In the genomic region with DNA sequence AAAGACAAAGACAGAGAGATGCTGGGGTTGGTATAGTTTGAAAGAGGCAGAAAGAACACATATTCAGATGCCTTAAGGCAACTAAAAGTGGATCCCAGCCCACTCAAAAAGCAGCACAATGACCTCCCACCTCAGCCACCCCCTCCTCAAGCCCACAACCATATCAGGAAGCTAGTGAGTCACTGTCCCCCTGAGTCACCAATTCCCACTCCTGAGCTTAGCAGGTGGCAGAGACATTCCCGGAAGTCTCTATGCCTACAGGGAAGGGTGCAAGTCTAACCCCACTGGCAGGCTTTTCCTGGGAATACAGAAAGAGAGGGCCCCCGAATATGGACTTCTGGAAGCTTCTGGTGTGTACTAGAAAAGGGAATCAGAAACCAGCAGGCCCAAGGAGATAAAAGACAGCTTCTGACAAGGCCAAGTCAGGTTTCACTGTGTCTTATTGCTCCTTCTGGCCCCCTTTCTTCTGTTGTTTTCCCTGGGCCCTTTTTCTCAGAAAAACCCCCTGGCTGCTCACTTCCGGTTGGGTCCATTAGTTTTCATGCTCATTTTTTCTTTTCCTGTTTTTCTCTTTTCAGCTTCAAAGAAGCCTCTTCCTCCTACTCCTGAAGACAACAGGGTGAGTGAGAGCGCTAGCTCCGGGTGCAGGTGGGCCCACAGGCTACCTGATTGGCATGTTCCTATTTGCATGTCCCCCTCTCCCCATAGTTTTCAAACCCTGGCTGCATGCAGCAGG, we compare ENCODE assay signal across 14 cellular contexts. TPM values are rescaled to one million over a fixed set of nuclear protein-coding genes. Genes with fewer than 3 reads are reported as not detected.
DNase-seq lines count a peak whose midpoint lies in the region; ATAC-seq, FAIRE-seq and TF ChIP-seq lines count a peak whose summit lies in the region.
"Had no signal": no experiment of that assay in that cellular context is flagged by ENCODE, and none has a peak within 500 bp of the region (broad histone marks: within the 10 kb centered on the region; RNA-seq: fewer than 3 reads in every experiment).

No MANE protein-coding gene starts in this region.

- H2AFZ ChIP-seq in GM23338 (peak overlapping the region; percentile 80), GM12878 (ENCODE audit: control insufficient read depth, low read depth, low read length) (peak overlapping the region; percentile 5; the same call in 1 of the 2 replicates)

- no peaks in the 10 kb centered on the region for H3F3A ChIP-seq in GM23338 (replicated peaks; ENCODE audit: low read depth)

- intact Hi-C loops in GM12878 (cut with micrococcal nuclease; ENCODE audit: unreplicated experiment): loop anchor here (2.0 kb wide), 1 partner anchor 69 kb away; no protein-coding TSS in a partner anchor

- H3K36me3 Mint-ChIP-seq in GM23338 (ENCODE audit: low read depth): no peaks in the 10 kb centered on the region
- H3K36me3 Mint-ChIP-seq in activated CD4-positive, alpha-beta T cell treated with anti-CD3 and anti-CD28 coated beads, Interleukin-2, amount 10 ng/mL, durations not matched to agents 7 days and 5 days (ENCODE audit: low read depth): peaks cover 96% of the 10 kb centered on the region

- H3K9me3 ChIP-seq in GM12878 (replicated peaks; ENCODE audit: control insufficient read depth, insufficient read depth, low read length): no peaks in the 10 kb centered on the region; the same call in 2 of the 3 replicates

- H3K4me3 ChIP-seq in GM23338 (no peak overlapping the region), GM12878 (no peak overlapping the region)
- H3K4me3 ChIP-seq: smooth muscle cell had no signal

- no peak overlapping the region for H3K27ac ChIP-seq in GM23338 (ENCODE audit: low read depth)
- no peak overlapping the region for H3K27ac ChIP-seq in GM12878 (ENCODE audit: control insufficient read depth, insufficient read depth)

- DNase-seq in GM23338 (ENCODE audit: low spot score): no peak
- DNase-seq in activated CD4-positive, alpha-beta T cell treated with anti-CD3 and anti-CD28 coated beads, Interleukin-2, amount 10 ng/mL, durations not matched to agents 7 days and 5 days: peak; percentile 62
- no peak for DNase-seq in GM12878 (ENCODE audit: low read depth, low spot score)
- peak in 2 of 3 experiments; percentile 40 to 44 for DNase-seq in stimulated activated CD4-positive, alpha-beta T cell treated with anti-CD3 and anti-CD28 coated beads, TNF-alpha, amount 100 ng/mL, for 24 hours (ENCODE audit: low read depth in 3 of 3)
- no peak for DNase-seq in NCI-H748 (lab: John Stamatoyannopoulos, UW; ENCODE audit: unreplicated experiment)
- no peak for DNase-seq in H54 (ENCODE audit: insufficient read length, low spot score)
- DNase-seq in GM19238 (ENCODE audit: insufficient read length, low spot score): no peak
- DNase-seq in germinal center (ENCODE audit: low spot score): no peak
- DNase-seq: endodermal cell, NCI-H446 treated with DMSO at 0.1 percent for 48 hours, trophoblast cell had no signal

- no peak for TF ChIP-seq RAD21 in GM12878 (IDR thresholded peaks at IDR 0.05; ENCODE audit: insufficient read depth, low read depth, low read length)

- H3K27me3 ChIP-seq in GM23338 (ENCODE audit: insufficient read depth): no peaks in the 10 kb centered on the region
- no peaks in the 10 kb centered on the region for H3K27me3 ChIP-seq in GM12878 (replicated peaks in 1 of 2; ENCODE audit: control insufficient read depth in 2 of 2, insufficient read depth in 2 of 2, low read length in 1 of 2)

- CTCF ChIA-PET in activated CD4-positive, alpha-beta T cell treated with anti-CD3 and anti-CD28 coated beads, Interleukin-2, amount 10 ng/mL, durations not matched to agents 7 days and 5 days (lab: Charles Lee): interaction anchor here (0.6 to 3.2 kb wide), 21 partner anchors 9 to 116 kb away, joined by 3 to 21 read pairs (median 5); no protein-coding TSS in a partner anchor
- CTCF ChIA-PET in GM12878 (lab: Yijun Ruan, JAX): interaction anchor here (0.7 to 6.3 kb wide), 18 partner anchors 8 to 286 kb away, joined by 3 to 53 read pairs (median 4); partner anchors contain the start of gene MED7

- no peaks in the 10 kb centered on the region for H3K79me2 ChIP-seq in GM23338 (replicated peaks; ENCODE audit: insufficient read depth)
- no peaks in the 10 kb centered on the region for H3K79me2 ChIP-seq in GM12878 (ENCODE audit: control insufficient read depth, insufficient read depth, low read length)

- BruUV-seq in GM12878 (replicated peaks; lab: Mats Ljungman, UMichigan): no TSS peak

- in situ Hi-C loops in GM12878 (cut with MboI): no loop called here

- SMC1A ChIA-PET in GM12878 (lab: Charles Lee; ENCODE audit: uncharacterized antibody, unreplicated experiment): interaction anchor here (0.9 to 5.0 kb wide), 24 partner anchors 8 to 296 kb away, joined by 3 to 45 read pairs (median 4); partner anchors contain the start of genes ITK and MED7

- 0 out of 2 replicates have a peak overlapping the region, but pooled peaks have one; percentile 6 for H3K27ac Mint-ChIP-seq in GM23338
- H3K27ac Mint-ChIP-seq in activated CD4-positive, alpha-beta T cell treated with anti-CD3 and anti-CD28 coated beads, Interleukin-2, amount 10 ng/mL, durations not matched to agents 7 days and 5 days: peak overlapping the region; percentile 83
- H3K27ac Mint-ChIP-seq: endodermal cell had no signal

- H3K36me3 ChIP-seq in GM23338 (ENCODE audit: insufficient read depth) (no peaks in the 10 kb centered on the region), GM12878 (ENCODE audit: control insufficient read depth in 2 of 2, insufficient read depth in 2 of 2, low read length in 1 of 2) (no peaks in the 10 kb centered on the region)

- RAD21 ChIA-PET in GM12878 (lab: Charles Lee; ENCODE audit: unreplicated experiment): interaction anchor here (0.8 to 4.9 kb wide), 12 partner anchors 8 to 74 kb away, joined by 3 to 52 read pairs (median 12); no protein-coding TSS in a partner anchor

- no peaks in the 10 kb centered on the region for H3K9me2 ChIP-seq in GM23338 (ENCODE audit: insufficient read depth)

- WGBS in GM12878 (ENCODE audit: insufficient coverage, insufficient replicate concordance, low lambda C conversion rate, missing lambda C conversion rate): 18% methylated on average over 5 of the region's 5 CpGs

- TF ChIP-seq POLR2A in GM12878 (IDR thresholded peaks at IDR 0.05; ENCODE audit: low read depth, low read length): no peak
- TF ChIP-seq POLR2A in H54 (IDR thresholded peaks at IDR 0.05; ENCODE audit: low read depth, low read length): no peak

- no peak; a peak in 1 of 4 replicates for TF ChIP-seq EP300 in GM12878 (IDR thresholded peaks at IDR 0.05; ENCODE audit: borderline replicate concordance in 1 of 2, control insufficient read depth in 1 of 2, low read depth in 2 of 2, low read length in 2 of 2)

- H3K9me3 Mint-ChIP-seq in GM23338: no peaks in the 10 kb centered on the region
- peaks cover 5% of the 10 kb centered on the region for H3K9me3 Mint-ChIP-seq in activated CD4-positive, alpha-beta T cell treated with anti-CD3 and anti-CD28 coated beads, Interleukin-2, amount 10 ng/mL, durations not matched to agents 7 days and 5 days
- H3K9me3 Mint-ChIP-seq: endodermal cell, IgD-negative memory B cell had no signal

- no peak for TF ChIP-seq CTCF in GM23338 (conservative IDR thresholded peaks at IDR 0.05; ENCODE audit: low read depth in 2 of 2)
- TF ChIP-seq CTCF in GM12878 (IDR thresholded peaks at IDR 0.05 in 2 of 3, conservative IDR thresholded peaks at IDR 0.05 in 1 of 3; ENCODE audit: control insufficient read depth in 2 of 3, extremely low read depth in 1 of 3, insufficient read depth in 1 of 3, low read depth in 3 of 3, low read length in 3 of 3): no peak

- peaks cover 5% of the 10 kb centered on the region; the same call in 2 of the 3 replicates for H3K4me1 Mint-ChIP-seq in GM23338
- H3K4me1 Mint-ChIP-seq in activated CD4-positive, alpha-beta T cell treated with anti-CD3 and anti-CD28 coated beads, Interleukin-2, amount 10 ng/mL, durations not matched to agents 7 days and 5 days: peaks cover 96% of the 10 kb centered on the region
- H3K4me1 Mint-ChIP-seq: endodermal cell had no signal

- ATAC-seq in GM23338: no peak
- no peak for ATAC-seq in GM12878

- no peak overlapping the region for H3K4me3 Mint-ChIP-seq in GM23338
- peak overlapping the region; percentile 44 for H3K4me3 Mint-ChIP-seq in activated CD4-positive, alpha-beta T cell treated with anti-CD3 and anti-CD28 coated beads, Interleukin-2, amount 10 ng/mL, durations not matched to agents 7 days and 5 days
- H3K4me3 Mint-ChIP-seq: endodermal cell had no signal

- FAIRE-seq in GM12878 (lab: Jason Lieb, UNC): no peak
- FAIRE-seq in H54 (lab: Jason Lieb, UNC): no peak
- FAIRE-seq: D721Med had no signal

- H3K4me1 ChIP-seq in GM23338 (ENCODE audit: insufficient read depth) (no peaks in the 10 kb centered on the region), GM12878 (ENCODE audit: control insufficient read depth, insufficient read depth, low read length) (peaks cover 62% of the 10 kb centered on the region)

- H3K9ac ChIP-seq in GM12878 (ENCODE audit: control insufficient read depth, insufficient read depth, low read length): no peak overlapping the region

- no peaks in the 10 kb centered on the region for H4K20me1 ChIP-seq in GM23338 (replicated peaks; ENCODE audit: insufficient read depth)
- H4K20me1 ChIP-seq in GM12878 (ENCODE audit: control insufficient read depth, insufficient read depth): no peaks in the 10 kb centered on the region

- H3K4me2 ChIP-seq in GM23338 (no peak overlapping the region), GM12878 (ENCODE audit: control insufficient read depth, insufficient read depth) (peak overlapping the region; percentile 0; the same call in 1 of the 2 replicates)
- H3K4me2 ChIP-seq: smooth muscle cell had no signal

- H3K27me3 Mint-ChIP-seq in GM23338 (ENCODE audit: insufficient read depth, low read depth, poor library complexity): no peaks in the 10 kb centered on the region
- H3K27me3 Mint-ChIP-seq in activated CD4-positive, alpha-beta T cell treated with anti-CD3 and anti-CD28 coated beads, Interleukin-2, amount 10 ng/mL, durations not matched to agents 7 days and 5 days: no peaks in the 10 kb centered on the region

- POLR2A ChIA-PET in activated CD4-positive, alpha-beta T cell treated with anti-CD3 and anti-CD28 coated beads, Interleukin-2, amount 10 ng/mL, durations not matched to agents 7 days and 5 days (lab: Charles Lee): interaction anchor here (0.8 to 1.1 kb wide), 2 partner anchors 38 to 68 kb away, joined by 3 to 5 read pairs; no protein-coding TSS in a partner anchor
- POLR2A ChIA-PET in GM12878 (lab: Charles Lee): interaction anchor here (0.6 to 4.7 kb wide), 12 partner anchors 9 to 352 kb away, joined by 3 to 20 read pairs (median 4); partner anchors contain the start of genes CYFIP2 and MED7

RNA-seq across cellular contexts. Expression of gene ITK, which starts 36.8 kb away (rescaled TPM):
- total RNA-seq in GM23338 (2014; rRNA removed; shearing (Covaris generic)): not detected in 2 replicates
- polyA plus RNA-seq in GM23338 (2016; fragmentation: Nextera tagmentation; extraction: Ambion mirVana) (0.08 TPM in 1 of 2 replicates, not detected in the other), GM12878 (2011; rRNA removed) (0.05 and 0.17 TPM in 2 replicates), GM12878 (2014; fragmentation: Illumina TruSeq; extraction: Trizol) (1.4 and 1.5 TPM in 2 replicates), GM12878 (2014; fragmentation: Nextera tagmentation; extraction: Ambion mirVana) (under 1 TPM; 0.60 to 0.66 TPM), GM12878 (2014; rRNA removed) (0.57 and 0.91 TPM in 2 replicates), GM12878 (2016; fragmentation: Nextera tagmentation; extraction: Ambion mirVana) (under 1 TPM; 0.17 to 0.73 TPM)
- 100 to 1,000 TPM; 258 to 306 TPM for total RNA-seq in activated CD4-positive, alpha-beta T cell treated with anti-CD3 and anti-CD28 coated beads, Interleukin-2, amount 10 ng/mL, durations not matched to agents 7 days and 5 days
- 0.73 and 0.78 TPM in 2 replicates for total RNA-seq in GM12878 (2013; cell fraction: nucleolus; rRNA removed)
- total RNA-seq in GM12878 (2014; rRNA removed) (1.1 and 2.4 TPM in 2 replicates), GM12878 (2014; rRNA removed; fragmentation: Illumina TruSeq; extraction: Trizol) (1.7 and 2.3 TPM in 2 replicates), GM12878 (2021) (0.80 and 1.4 TPM in 2 replicates)
- 0.08 TPM for polyA plus RNA-seq in GM12878 (2011; ENCODE audit: low read depth)
- polyA plus RNA-seq in GM12878 (2011; cell fraction: cytosol; rRNA removed): 0.07 TPM in 2 replicates
- polyA plus RNA-seq in GM12878 (2011; cell fraction: nucleus; rRNA removed): 0.12 and 0.13 TPM in 2 replicates
- polyA plus RNA-seq in GM12878 (2012): 0.19 and 0.52 TPM in 2 replicates
- 0.22 and 0.31 TPM in 2 replicates for polyA minus RNA-seq in GM12878 (2011; rRNA and poly(A)+ RNA removed)
- polyA minus RNA-seq in GM12878 (2011; cell fraction: cytosol; rRNA and poly(A)+ RNA removed): not detected in 2 replicates
- polyA minus RNA-seq in GM12878 (2011; cell fraction: nucleus; rRNA and poly(A)+ RNA removed): 0.12 and 0.48 TPM in 2 replicates

RNA-seq across cellular contexts. Expression of gene CYFIP2, which starts 48.5 kb away (rescaled TPM):
- 78.4 and 98.4 TPM in 2 replicates for total RNA-seq in GM23338 (2014; rRNA removed; shearing (Covaris generic))
- polyA plus RNA-seq in GM23338 (2016; fragmentation: Nextera tagmentation; extraction: Ambion mirVana) (54.1 and 58.9 TPM in 2 replicates), GM12878 (2011; rRNA removed) (34.7 and 54.2 TPM in 2 replicates), GM12878 (2014; fragmentation: Illumina TruSeq; extraction: Trizol) (71.6 and 87.8 TPM in 2 replicates), GM12878 (2014; fragmentation: Nextera tagmentation; extraction: Ambion mirVana) (10 to 100 TPM; 43.4 to 68.6 TPM), GM12878 (2014; rRNA removed) (104 and 111 TPM in 2 replicates), GM12878 (2016; fragmentation: Nextera tagmentation; extraction: Ambion mirVana) (100 to 1,000 TPM; 136 to 138 TPM)
- 100 to 1,000 TPM; 452 to 606 TPM for total RNA-seq in activated CD4-positive, alpha-beta T cell treated with anti-CD3 and anti-CD28 coated beads, Interleukin-2, amount 10 ng/mL, durations not matched to agents 7 days and 5 days
- 398 and 408 TPM in 2 replicates for total RNA-seq in GM12878 (2013; cell fraction: nucleolus; rRNA removed)
- total RNA-seq in GM12878 (2014; rRNA removed) (105 TPM in 2 replicates), GM12878 (2014; rRNA removed; fragmentation: Illumina TruSeq; extraction: Trizol) (71.3 and 72.6 TPM in 2 replicates), GM12878 (2021) (157 and 173 TPM in 2 replicates)
- polyA plus RNA-seq in GM12878 (2011; ENCODE audit: low read depth): 56.4 TPM
- polyA plus RNA-seq in GM12878 (2011; cell fraction: cytosol; rRNA removed): 110 and 124 TPM in 2 replicates
- polyA plus RNA-seq in GM12878 (2011; cell fraction: nucleus; rRNA removed): 182 and 216 TPM in 2 replicates
- polyA plus RNA-seq in GM12878 (2012): 102 and 110 TPM in 2 replicates
- polyA minus RNA-seq in GM12878 (2011; rRNA and poly(A)+ RNA removed): 182 and 217 TPM in 2 replicates
- 46.2 and 64.1 TPM in 2 replicates for polyA minus RNA-seq in GM12878 (2011; cell fraction: cytosol; rRNA and poly(A)+ RNA removed)
- 139 and 234 TPM in 2 replicates for polyA minus RNA-seq in GM12878 (2011; cell fraction: nucleus; rRNA and poly(A)+ RNA removed)

RNA-seq across cellular contexts. Expression of gene GARIN3, which starts 51.4 kb away (rescaled TPM):
- total RNA-seq in GM23338 (2014; rRNA removed; shearing (Covaris generic)): not detected in 2 replicates
- polyA plus RNA-seq in GM23338 (2016; fragmentation: Nextera tagmentation; extraction: Ambion mirVana) (not detected in 2 replicates), GM12878 (2011; rRNA removed) (not detected in 2 replicates), GM12878 (2014; fragmentation: Illumina TruSeq; extraction: Trizol) (not detected in 2 replicates), GM12878 (2014; fragmentation: Nextera tagmentation; extraction: Ambion mirVana) (not detected), GM12878 (2014; rRNA removed) (not detected in 2 replicates), GM12878 (2016; fragmentation: Nextera tagmentation; extraction: Ambion mirVana) (under 1 TPM in 1 of 2 experiments, not detected in 1; 0.15 TPM)
- not detected for total RNA-seq in activated CD4-positive, alpha-beta T cell treated with anti-CD3 and anti-CD28 coated beads, Interleukin-2, amount 10 ng/mL, durations not matched to agents 7 days and 5 days
- not detected in 2 replicates for total RNA-seq in GM12878 (2013; cell fraction: nucleolus; rRNA removed)
- total RNA-seq in GM12878 (2014; rRNA removed) (not detected in 2 replicates), GM12878 (2014; rRNA removed; fragmentation: Illumina TruSeq; extraction: Trizol) (not detected in 2 replicates), GM12878 (2021) (not detected in 2 replicates)
- not detected for polyA plus RNA-seq in GM12878 (2011; ENCODE audit: low read depth)
- polyA plus RNA-seq in GM12878 (2011; cell fraction: cytosol; rRNA removed): not detected in 2 replicates
- polyA plus RNA-seq in GM12878 (2011; cell fraction: nucleus; rRNA removed): not detected in 2 replicates
- polyA plus RNA-seq in GM12878 (2012): not detected in 2 replicates
- not detected in 2 replicates for polyA minus RNA-seq in GM12878 (2011; rRNA and poly(A)+ RNA removed)
- polyA minus RNA-seq in GM12878 (2011; cell fraction: cytosol; rRNA and poly(A)+ RNA removed): not detected in 2 replicates
- polyA minus RNA-seq in GM12878 (2011; cell fraction: nucleus; rRNA and poly(A)+ RNA removed): not detected in 2 replicates
- total RNA-seq: endodermal cell, smooth muscle cell had no signal
- polyA plus RNA-seq: IgD-negative memory B cell, smooth muscle cell had no signal

Comparison
In these comparisons a context has a peak if more than half of its experiments do, and no peak if none do; other contexts are left out.
1. DNase-seq: peak in activated CD4-positive, alpha-beta T cell treated with anti-CD3 and anti-CD28 coated beads, Interleukin-2, amount 10 ng/mL, durations not matched to agents 7 days and 5 days (single experiment) and stimulated activated CD4-positive, alpha-beta T cell treated with anti-CD3 and anti-CD28 coated beads, TNF-alpha, amount 100 ng/mL, for 24 hours (2 of 3); none in GM23338 (single experiment), GM12878 (single experiment), NCI-H748 (single experiment), H54 (single experiment), GM19238 (single experiment) and germinal center (single experiment).
2. RNA of gene ITK, which starts 36.8 kb away (total RNA-seq): 258 to 306 TPM in activated CD4-positive, alpha-beta T cell treated with anti-CD3 and anti-CD28 coated beads, Interleukin-2, amount 10 ng/mL, durations not matched to agents 7 days and 5 days; 0.73 to 2.4 TPM in GM12878 and not detected in GM23338; every median in the first group is over 10 times any median in the second.